7 cellular contexts compared by ENCODE assay signal in the genomic region with DNA sequence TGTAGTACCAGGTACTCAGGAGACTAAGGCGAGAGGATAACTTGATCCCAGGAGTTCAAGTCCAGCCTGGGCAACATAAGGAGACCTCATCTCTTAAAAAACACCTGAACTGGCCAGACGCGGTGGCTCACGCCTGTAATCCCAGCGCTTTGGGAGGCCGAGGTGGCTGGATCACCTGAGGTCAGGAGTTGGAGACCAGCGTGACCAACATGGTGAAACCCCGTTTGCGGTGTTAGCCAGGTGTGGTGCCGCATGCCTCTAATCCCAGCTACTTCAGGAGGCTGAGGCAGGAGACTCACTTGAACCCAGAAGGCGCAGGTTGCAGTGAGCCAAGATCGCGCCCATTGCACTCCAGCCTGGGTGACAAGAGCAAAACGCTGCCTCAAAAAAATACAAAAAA. TPM values are rescaled to one million over a fixed set of nuclear protein-coding genes. Genes with fewer than 3 reads are reported as not detected.
DNase-seq lines count a peak whose midpoint lies in the region; ATAC-seq and TF ChIP-seq lines count a peak whose summit lies in the region.
"Not testable (repeated sequence)": the region's sequence is repeated elsewhere in the genome, so short reads cannot be mapped to it uniquely, and the experiment has no call there.

No MANE protein-coding gene starts in this region.

- not testable (repeated sequence) for H3K27me3 ChIP-seq in CD4-positive, alpha-beta T cell (ENCODE audit: control insufficient read depth, insufficient read depth, low read length); IMR-90 (ENCODE audit: control insufficient read depth, insufficient read depth, low read length); ascending aorta; hepatocyte; gastrocnemius medialis

- dilution Hi-C loops in IMR-90 (cut with HindIII; ENCODE audit: low sequenced_read_pairs, unreplicated experiment): not testable (repeated sequence)

- H3K79me2 ChIP-seq in hepatocyte: peaks cover 20% of the 10 kb centered on the region

- H3K4me3 Mint-ChIP-seq in CD4-positive, alpha-beta T cell: peak overlapping the region; percentile 52
- not testable (repeated sequence) for H3K4me3 Mint-ChIP-seq in natural killer cell treated with Interleukin-12 subunit alpha and Interleukin-12 subunit beta and Interleukin-15 and Interleukin-18, amount 100 ng/mL, for 72 hours

- not testable (repeated sequence) for TF ChIP-seq POLR2A in IMR-90 (IDR thresholded peaks at IDR 0.05; ENCODE audit: low read depth, low read length); gastrocnemius medialis (IDR thresholded peaks at IDR 0.05)

- not testable (repeated sequence) for H3K23ac ChIP-seq in IMR-90 (ENCODE audit: low read depth, low read length)

- H2BK15ac ChIP-seq in IMR-90 (ENCODE audit: low read depth, low read length): not testable (repeated sequence)

- not testable (repeated sequence) for H3K36me3 ChIP-seq in IMR-90 (ENCODE audit: control insufficient read depth, insufficient read depth, low read length); ascending aorta; hepatocyte (replicated peaks; ENCODE audit: insufficient read depth, low read depth); gastrocnemius medialis

- not testable (repeated sequence) for H3K56ac ChIP-seq in IMR-90 (ENCODE audit: extremely low read depth, insufficient read depth, low read length)

- H3K9me1 ChIP-seq in IMR-90 (ENCODE audit: insufficient read depth, low read length): not testable (repeated sequence)

- not testable (repeated sequence) for H3K4ac ChIP-seq in IMR-90 (ENCODE audit: low read depth, low read length)

- not testable (repeated sequence) for H3K9ac ChIP-seq in IMR-90 (ENCODE audit: low read depth, low read length)

- not testable (repeated sequence) for H4K8ac ChIP-seq in IMR-90 (ENCODE audit: low read depth in 2 of 2, low read length in 2 of 2)

- BruUV-seq in IMR-90 (replicated peaks; lab: Mats Ljungman, UMichigan): not testable (repeated sequence)

- peak overlapping the region; percentile 28 for H3K27ac Mint-ChIP-seq in CD4-positive, alpha-beta T cell
- H3K27ac Mint-ChIP-seq in natural killer cell treated with Interleukin-12 subunit alpha and Interleukin-12 subunit beta and Interleukin-15 and Interleukin-18, amount 100 ng/mL, for 72 hours: peak overlapping the region; percentile 51 to 54

- CTCF ChIA-PET in CD4-positive, alpha-beta T cell (lab: Charles Lee): interaction anchor here (4.3 kb wide), 1 partner anchor 13 kb away, joined by 22 read pairs; a partner anchor contains a TSS
- CTCF ChIA-PET in IMR-90 (lab: Yijun Ruan, JAX): interaction anchor here (0.6 kb wide), 1 partner anchor 275 kb away, joined by 4 read pairs; no protein-coding TSS in a partner anchor

- H3K27me3 Mint-ChIP-seq in CD4-positive, alpha-beta T cell; natural killer cell treated with Interleukin-12 subunit alpha and Interleukin-12 subunit beta and Interleukin-15 and Interleukin-18, amount 100 ng/mL, for 72 hours: not testable (repeated sequence)

- not testable (repeated sequence) for H4K91ac ChIP-seq in IMR-90 (ENCODE audit: insufficient read depth, low read depth, low read length)

- intact Hi-C loops in CD4-positive, alpha-beta T cell (cut with DNase I, micrococcal nuclease): loop anchor here in 1 of 2 experiments (5.0 to 10.0 kb wide), 2 partner anchors 1321 to 1471 kb away; a partner anchor contains a TSS
- intact Hi-C loops in IMR-90 (cut with micrococcal nuclease): not testable (repeated sequence)
- intact Hi-C loops in ascending aorta (cut with DNase I): loop anchor here (10.0 kb wide), 3 partner anchors 931 to 1621 kb away; a partner anchor contains a TSS
- intact Hi-C loops in gastrocnemius medialis (cut with DNase I; ENCODE audit: low total_unique reads): loop anchor here (10.0 kb wide), 1 partner anchor 931 kb away; a partner anchor contains a TSS

- peaks cover 11 to 12% of the 10 kb centered on the region in 2 experiments; a peak in 3 of 4 replicates for H3K79me1 ChIP-seq in IMR-90 (ENCODE audit: low read depth in 1 of 2, low read length in 2 of 2)

- not testable (repeated sequence) for H3K9me2 ChIP-seq in hepatocyte (replicated peaks; ENCODE audit: insufficient read depth)

- not testable (repeated sequence) for H2AK9ac ChIP-seq in IMR-90 (replicated peaks; ENCODE audit: low read depth, low read length, poor library complexity)

- H2BK20ac ChIP-seq in IMR-90 (ENCODE audit: low read depth, low read length): not testable (repeated sequence)

- H3K27ac ChIP-seq in CD4-positive, alpha-beta T cell (ENCODE audit: low read depth, low read length); IMR-90 (ENCODE audit: insufficient read depth, low read length): not testable (repeated sequence)
- H3K27ac ChIP-seq in VCaP (peak overlapping the region; percentile 93), ascending aorta (peak overlapping the region; percentile 14 to 98), hepatocyte (peak overlapping the region; percentile 96), gastrocnemius medialis (peak overlapping the region in 3 of 4 donors; percentile 92 to 98 (median 95))

- H3K36me3 Mint-ChIP-seq in CD4-positive, alpha-beta T cell (ENCODE audit: low read depth): peaks cover 34% of the 10 kb centered on the region
- H3K36me3 Mint-ChIP-seq in natural killer cell treated with Interleukin-12 subunit alpha and Interleukin-12 subunit beta and Interleukin-15 and Interleukin-18, amount 100 ng/mL, for 72 hours: not testable (repeated sequence)

- POLR2A ChIA-PET in CD4-positive, alpha-beta T cell (lab: Charles Lee): interaction anchor here (2.6 to 7.5 kb wide), 3 partner anchors 11 to 618 kb away, joined by 39 to 778 read pairs (median 44); a partner anchor contains a TSS
- POLR2A ChIA-PET in IMR-90 (lab: Charles Lee; ENCODE audit: unreplicated experiment): interaction anchor here (0.5 to 2.8 kb wide), 2 partner anchors 13 to 229 kb away, joined by 4 to 46 read pairs; a partner anchor contains a TSS

- H3K4me1 Mint-ChIP-seq in CD4-positive, alpha-beta T cell (ENCODE audit: low read depth): peaks cover 28% of the 10 kb centered on the region
- peaks cover 29 to 31% of the 10 kb centered on the region in 2 donors for H3K4me1 Mint-ChIP-seq in natural killer cell treated with Interleukin-12 subunit alpha and Interleukin-12 subunit beta and Interleukin-15 and Interleukin-18, amount 100 ng/mL, for 72 hours (ENCODE audit: low read depth in 2 of 2)

- H2AK5ac ChIP-seq in IMR-90 (ENCODE audit: low read depth, low read length): peak overlapping the region; percentile 17

- not testable (repeated sequence) for TF ChIP-seq RAD21 in IMR-90 (IDR thresholded peaks at IDR 0.05; ENCODE audit: low read length)

- H3K4me3 ChIP-seq in IMR-90 (ENCODE audit: insufficient read depth, low read depth, low read length); ascending aorta; hepatocyte; gastrocnemius medialis: not testable (repeated sequence)

- WGBS in IMR-90 (ENCODE audit: extremely low coverage in 2 of 2, insufficient read length in 1 of 2), 2 experiments: 94% methylated on average over 5 of the region's 14 CpGs; no CpG with 5 or more reads in 1 of the 2 experiments
- 96% methylated on average over 14 of the region's 14 CpGs for WGBS in hepatocyte (ENCODE audit: low lambda C conversion rate, missing lambda C conversion rate)

- H3K4me1 ChIP-seq in IMR-90 (ENCODE audit: control insufficient read depth, insufficient read depth, low read length): not testable (repeated sequence)
- H3K4me1 ChIP-seq in ascending aorta (peaks cover 0 to 17% of the 10 kb centered on the region in 2 donors), hepatocyte (ENCODE audit: insufficient read depth) (peaks cover 12% of the 10 kb centered on the region), gastrocnemius medialis (peaks cover 13 to 14% of the 10 kb centered on the region in 2 donors)

- H4K5ac ChIP-seq in IMR-90 (ENCODE audit: low read depth, low read length): not testable (repeated sequence)

- H2BK120ac ChIP-seq in IMR-90 (ENCODE audit: low read depth, low read length): not testable (repeated sequence)

- not testable (repeated sequence) for H4K20me1 ChIP-seq in IMR-90 (ENCODE audit: insufficient read depth, low read length); hepatocyte (ENCODE audit: insufficient read depth, poor library complexity, severe bottlenecking)

- not testable (repeated sequence) for H3K9me3 ChIP-seq in CD4-positive, alpha-beta T cell (ENCODE audit: control insufficient read depth, low read length); IMR-90 (ENCODE audit: control insufficient read depth, insufficient read depth, low read length); ascending aorta; hepatocyte (ENCODE audit: low read depth); gastrocnemius medialis

- DNase-seq in CD4-positive, alpha-beta T cell; IMR-90; ascending aorta (ENCODE audit: low spot score in 2 of 2); hepatocyte (ENCODE audit: low spot score); natural killer cell treated with Interleukin-12 subunit alpha and Interleukin-12 subunit beta and Interleukin-15 and Interleukin-18, amount 100 ng/mL, for 72 hours (ENCODE audit: low spot score); gastrocnemius medialis: not testable (repeated sequence)

- not testable (repeated sequence) for H3K18ac ChIP-seq in IMR-90 (ENCODE audit: low read depth, low read length)

- TF ChIP-seq CTCF in CD4-positive, alpha-beta T cell (IDR thresholded peaks at IDR 0.05); IMR-90 (conservative IDR thresholded peaks at IDR 0.05; ENCODE audit: low read depth, low read length); VCaP (conservative IDR thresholded peaks at IDR 0.05); ascending aorta (IDR thresholded peaks at IDR 0.05); hepatocyte (IDR thresholded peaks at IDR 0.05; ENCODE audit: poor library complexity); gastrocnemius medialis (IDR thresholded peaks at IDR 0.05 in 4 of 5, conservative IDR thresholded peaks at IDR 0.05 in 1 of 5): not testable (repeated sequence)

- not testable (repeated sequence) for H3K4me2 ChIP-seq in IMR-90 (ENCODE audit: low read depth, low read length)
- peak overlapping the region; percentile 79 for H3K4me2 ChIP-seq in hepatocyte

- H2AFZ ChIP-seq in IMR-90 (replicated peaks; ENCODE audit: low read length, poor library complexity); hepatocyte: not testable (repeated sequence)

- H2BK5ac ChIP-seq in IMR-90 (ENCODE audit: low read depth, low read length, poor library complexity, severe bottlenecking): not testable (repeated sequence)

- ATAC-seq in CD4-positive, alpha-beta T cell (ENCODE audit: poor library complexity); IMR-90 (ENCODE audit: low read depth); natural killer cell treated with Interleukin-12 subunit alpha and Interleukin-12 subunit beta and Interleukin-15 and Interleukin-18, amount 100 ng/mL, for 72 hours; gastrocnemius medialis: not testable (repeated sequence)

- H3K14ac ChIP-seq in IMR-90 (replicated peaks; ENCODE audit: low read depth, low read length): not testable (repeated sequence)

- not testable (repeated sequence) for H3K9me3 Mint-ChIP-seq in CD4-positive, alpha-beta T cell; natural killer cell treated with Interleukin-12 subunit alpha and Interleukin-12 subunit beta and Interleukin-15 and Interleukin-18, amount 100 ng/mL, for 72 hours

- in situ Hi-C loops in IMR-90 (cut with MboI; ENCODE audit: low sequenced_read_pairs) (loop anchor here (25.0 kb wide), 1 partner anchor 1539 kb away; no protein-coding TSS in a partner anchor), gastrocnemius medialis (cut with MboI; ENCODE audit: low sequenced_read_pairs in 4 of 4) (loop anchor here in 2 of 4 donors (25.0 kb wide), 2 partner anchors 689 to 1311 kb away; a partner anchor contains a TSS)

RNA-seq across cellular contexts. Expression of a gene that starts 13.4 kb away (rescaled TPM):
- 1,000 to 10,000 TPM; 1,350 to 1,388 TPM for total RNA-seq in CD4-positive, alpha-beta T cell
- total RNA-seq in IMR-90 (2012; rRNA removed) (60.9 and 156 TPM in 2 replicates), ascending aorta (241 TPM), hepatocyte (300 and 338 TPM in 2 replicates), gastrocnemius medialis (100 to 1,000 TPM in 1 of 4 donors, 10 to 100 TPM in 3; 34.3 to 110 (median 41.3) TPM)
- polyA plus RNA-seq in IMR-90 (2012; rRNA removed) (70.4 and 83.3 TPM in 2 replicates), hepatocyte (125 and 172 TPM in 2 replicates)
- polyA plus RNA-seq in IMR-90 (2012; cell fraction: cytosol; rRNA removed): 20.1 and 20.2 TPM in 2 replicates
- polyA plus RNA-seq in IMR-90 (2012; cell fraction: nucleus; rRNA removed; ENCODE audit: low replicate concordance): 533 and 1,043 TPM in 2 replicates
- 100 to 1,000 TPM; 303 to 324 TPM for total RNA-seq in natural killer cell treated with Interleukin-12 subunit alpha and Interleukin-12 subunit beta and Interleukin-15 and Interleukin-18, amount 100 ng/mL, for 72 hours
